In the genomic region with DNA sequence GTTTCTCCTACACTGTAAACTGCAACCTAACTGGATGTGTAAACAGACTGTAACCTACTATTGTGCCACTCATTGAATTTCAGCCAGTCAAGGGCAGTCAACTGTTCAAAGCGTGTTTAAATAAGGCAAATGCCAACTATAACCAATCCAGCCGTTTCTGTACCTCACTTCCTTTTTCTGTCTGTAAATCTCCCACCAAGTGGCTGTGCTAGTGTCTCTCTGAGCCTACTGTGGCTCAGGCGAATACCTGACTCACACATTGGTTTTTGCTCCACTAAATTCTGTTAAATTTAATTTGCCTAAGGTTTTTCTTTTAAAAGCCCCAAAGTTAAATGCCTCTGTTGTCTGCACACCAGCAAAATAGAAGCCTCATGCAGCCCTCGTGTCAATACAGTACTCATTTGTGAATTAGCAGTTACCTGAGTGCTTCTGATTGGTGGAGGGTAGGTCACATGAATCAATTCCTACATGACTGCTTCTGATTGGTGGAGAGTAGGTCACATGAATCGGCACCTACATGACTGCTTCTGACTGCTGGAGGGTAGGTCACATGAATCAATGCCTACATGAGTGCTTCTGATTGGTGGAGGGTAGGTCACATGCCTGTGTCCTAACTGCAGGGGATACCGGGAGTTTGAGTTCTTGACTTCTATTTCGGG, we compare ENCODE assay signal across 9 cellular contexts. TPM values are rescaled to one million over a fixed set of nuclear protein-coding genes. Genes with fewer than 3 reads are reported as not detected.
DNase-seq lines count a peak whose midpoint lies in the region; ATAC-seq lines count a peak whose summit lies in the region.
"Had no signal": no experiment of that assay in that cellular context is flagged by ENCODE, and none has a peak within 500 bp of the region (broad histone marks: within the 10 kb centered on the region; RNA-seq: fewer than 3 reads in every experiment).

No MANE protein-coding gene starts in this region.

- H3K27ac Mint-ChIP-seq in activated T-cell treated with anti-CD3 and anti-CD28 coated beads, Interleukin-2, amount 50 U/mL, for 24 hours, result peak overlapping the region; percentile 84
- peak overlapping the region; percentile 63 to 98 for H3K27ac Mint-ChIP-seq in activated naive CD4-positive, alpha-beta T cell treated with anti-CD3 and anti-CD28 coated beads, Interleukin-2, amount 50 U/mL, for 72 hours
- H3K27ac Mint-ChIP-seq in stimulated activated naive B cell treated with anti-CD40 and anti-IgM and Interleukin-4, amounts not matched to agents 10 μg/mL and 1 μg/mL and 100 μg/mL, for 72 hours, result peak overlapping the region; percentile 97
- H3K27ac Mint-ChIP-seq: nephron had no signal

- ATAC-seq in activated naive CD4-positive, alpha-beta T cell treated with anti-CD3 and anti-CD28 coated beads, Interleukin-2, amount 50 U/mL, for 72 hours, result peak; percentile 5 to 38
- peak; percentile 58 to 66 for ATAC-seq in stimulated activated naive B cell treated with anti-CD40 and anti-IgM and Interleukin-4, amounts not matched to agents 10 μg/mL and 1 μg/mL and 100 μg/mL, for 72 hours (replicated peaks)
- no peak for ATAC-seq in GM21723 (IDR thresholded peaks at IDR 0.05; ENCODE audit: unreplicated experiment)

- H3K27me3 Mint-ChIP-seq in activated T-cell treated with anti-CD3 and anti-CD28 coated beads, Interleukin-2, amount 50 U/mL, for 24 hours, result no peaks in the 10 kb centered on the region
- no peaks in the 10 kb centered on the region for H3K27me3 Mint-ChIP-seq in stimulated activated naive B cell treated with anti-CD40 and anti-IgM and Interleukin-4, amounts not matched to agents 10 μg/mL and 1 μg/mL and 100 μg/mL, for 72 hours

- H3K4me1 Mint-ChIP-seq in activated T-cell treated with anti-CD3 and anti-CD28 coated beads, Interleukin-2, amount 50 U/mL, for 24 hours (ENCODE audit: low read depth), result peaks cover 77% of the 10 kb centered on the region
- H3K4me1 Mint-ChIP-seq in stimulated activated naive B cell treated with anti-CD40 and anti-IgM and Interleukin-4, amounts not matched to agents 10 μg/mL and 1 μg/mL and 100 μg/mL, for 72 hours, result peaks cover 55 to 64% of the 10 kb centered on the region in 2 donors

- peak overlapping the region; percentile 38 for H3K4me3 Mint-ChIP-seq in activated T-cell treated with anti-CD3 and anti-CD28 coated beads, Interleukin-2, amount 50 U/mL, for 24 hours
- H3K4me3 Mint-ChIP-seq in stimulated activated naive B cell treated with anti-CD40 and anti-IgM and Interleukin-4, amounts not matched to agents 10 μg/mL and 1 μg/mL and 100 μg/mL, for 72 hours, result peak overlapping the region; percentile 64 to 70
- H3K4me3 Mint-ChIP-seq: nephron had no signal

- H3K9me3 Mint-ChIP-seq in activated T-cell treated with anti-CD3 and anti-CD28 coated beads, Interleukin-2, amount 50 U/mL, for 24 hours, result peaks cover 11% of the 10 kb centered on the region
- peaks cover 14 to 15% of the 10 kb centered on the region in 2 donors for H3K9me3 Mint-ChIP-seq in activated naive CD4-positive, alpha-beta T cell treated with anti-CD3 and anti-CD28 coated beads, Interleukin-2, amount 50 U/mL, for 72 hours
- H3K9me3 Mint-ChIP-seq in stimulated activated naive B cell treated with anti-CD40 and anti-IgM and Interleukin-4, amounts not matched to agents 10 μg/mL and 1 μg/mL and 100 μg/mL, for 72 hours, result peaks cover 7 to 10% of the 10 kb centered on the region in 2 donors
- H3K9me3 Mint-ChIP-seq: nephron had no signal

- DNase-seq in activated T-cell treated with anti-CD3 and anti-CD28 coated beads, Interleukin-2, amount 50 U/mL, for 24 hours, result no peak
- no peak for DNase-seq in activated T-cell treated with anti-CD3 and anti-CD28 coated beads, Interleukin-2, amount 50 U/mL, for 1 hour
- DNase-seq in NCI-H345 treated with DMSO at 0.1 percent for 48 hours (lab: John Stamatoyannopoulos, UW; ENCODE audit: unreplicated experiment) (peak; percentile 38), hepatic stellate cell (ENCODE audit: low spot score) (no peak), OCI-M2 (lab: John Stamatoyannopoulos, UW; ENCODE audit: unreplicated experiment) (no peak)
- no peak for DNase-seq in activated naive CD4-positive, alpha-beta T cell treated with anti-CD3 and anti-CD28 coated beads, Interleukin-2, amount 50 U/mL, for 72 hours (ENCODE audit: low spot score in 2 of 2)
- DNase-seq in stimulated activated naive B cell treated with anti-CD40 and anti-IgM and Interleukin-4, amounts not matched to agents 10 μg/mL and 1 μg/mL and 100 μg/mL, for 72 hours, result peak; percentile 68

- H3K36me3 Mint-ChIP-seq in activated T-cell treated with anti-CD3 and anti-CD28 coated beads, Interleukin-2, amount 50 U/mL, for 24 hours (ENCODE audit: low read depth), result peaks cover 18% of the 10 kb centered on the region
- peaks cover 22 to 25% of the 10 kb centered on the region in 2 donors for H3K36me3 Mint-ChIP-seq in activated naive CD4-positive, alpha-beta T cell treated with anti-CD3 and anti-CD28 coated beads, Interleukin-2, amount 50 U/mL, for 72 hours
- H3K36me3 Mint-ChIP-seq in stimulated activated naive B cell treated with anti-CD40 and anti-IgM and Interleukin-4, amounts not matched to agents 10 μg/mL and 1 μg/mL and 100 μg/mL, for 72 hours, result peaks cover 6 to 10% of the 10 kb centered on the region in 2 donors

RNA-seq across cellular contexts. Expression of a gene that starts 31.1 kb away (rescaled TPM):
- 100 to 1,000 TPM; 287 to 301 TPM for total RNA-seq in activated naive CD4-positive, alpha-beta T cell treated with anti-CD3 and anti-CD28 coated beads, Interleukin-2, amount 50 U/mL, for 72 hours

RNA-seq across cellular contexts. Expression of a gene that starts 51.2 kb away (rescaled TPM):
- 10 to 100 TPM; 85.6 to 93.9 TPM for total RNA-seq in activated naive CD4-positive, alpha-beta T cell treated with anti-CD3 and anti-CD28 coated beads, Interleukin-2, amount 50 U/mL, for 72 hours

Comparison
In these comparisons a context has a peak if more than half of its experiments do, and no peak if none do; other contexts are left out.
1. DNase-seq: peak in NCI-H345 treated with DMSO at 0.1 percent for 48 hours (single experiment) and stimulated activated naive B cell treated with anti-CD40 and anti-IgM and Interleukin-4, amounts not matched to agents 10 μg/mL and 1 μg/mL and 100 μg/mL, for 72 hours (single experiment); none in activated T-cell treated with anti-CD3 and anti-CD28 coated beads, Interleukin-2, amount 50 U/mL, for 24 hours (single experiment), activated T-cell treated with anti-CD3 and anti-CD28 coated beads, Interleukin-2, amount 50 U/mL, for 1 hour (single experiment), activated naive CD4-positive, alpha-beta T cell treated with anti-CD3 and anti-CD28 coated beads, Interleukin-2, amount 50 U/mL, for 72 hours (0 of 2), hepatic stellate cell (single experiment) and OCI-M2 (single experiment).
2. Peak in every context shown above with its lines, with median percentiles within 50 percentile points of each other: H3K27ac Mint-ChIP-seq.